25 cellular contexts compared by ENCODE assay signal in the genomic region with DNA sequence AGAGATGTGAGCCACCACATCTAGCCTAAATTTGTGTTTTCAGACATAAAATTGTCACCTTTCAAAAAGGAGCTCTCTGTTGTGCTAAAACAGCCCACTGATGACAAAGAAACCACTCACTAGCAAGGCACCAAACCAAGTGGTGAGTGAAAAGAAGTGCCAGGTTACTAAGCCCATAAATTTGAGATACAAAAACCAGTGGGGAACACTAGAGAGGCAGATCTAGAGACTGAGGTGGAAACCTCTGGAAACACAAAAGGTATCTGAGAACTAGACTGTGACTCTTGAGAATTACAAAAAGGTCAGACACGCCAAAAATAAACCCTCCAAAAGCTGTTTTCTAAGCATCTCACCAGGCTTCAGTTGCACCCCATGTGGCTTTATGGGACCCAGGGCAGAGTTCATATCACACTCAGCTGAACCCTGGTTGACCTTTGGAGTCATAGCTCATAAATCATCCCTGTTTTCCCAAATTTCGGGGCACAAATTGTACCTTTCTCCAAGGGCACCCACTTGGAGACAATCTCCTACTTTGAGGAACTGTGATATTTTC. TPM values are rescaled to one million over a fixed set of nuclear protein-coding genes. Genes with fewer than 3 reads are reported as not detected.
DNase-seq lines count a peak whose midpoint lies in the region; ATAC-seq and TF ChIP-seq lines count a peak whose summit lies in the region.
"Had no signal": no experiment of that assay in that cellular context is flagged by ENCODE, and none has a peak within 500 bp of the region (broad histone marks: within the 10 kb centered on the region; RNA-seq: fewer than 3 reads in every experiment).

No MANE protein-coding gene starts in this region.

- H4K20me1 ChIP-seq in H9 (ENCODE audit: control insufficient read depth, insufficient read depth, insufficient read length), result no peaks in the 10 kb centered on the region

- peaks cover 2% of the 10 kb centered on the region for H3K9me3 Mint-ChIP-seq in CD8-positive, alpha-beta T cell
- H3K9me3 Mint-ChIP-seq in H9 (peaks cover 14 to 27% of the 10 kb centered on the region in 2 experiments), endothelial cell (ENCODE audit: unreplicated experiment) (peaks cover 6% of the 10 kb centered on the region), endodermal cell (peaks cover 64% of the 10 kb centered on the region)
- H3K9me3 Mint-ChIP-seq in central memory CD8-positive, alpha-beta T cell, result no peaks in the 10 kb centered on the region
- H3K9me3 Mint-ChIP-seq in naive thymus-derived CD8-positive, alpha-beta T cell, result peaks cover 0 to 13% (median 2%) of the 10 kb centered on the region in 9 donors

- no peaks in the 10 kb centered on the region for H3K27me3 Mint-ChIP-seq in CD8-positive, alpha-beta T cell (ENCODE audit: low read depth)
- H3K27me3 Mint-ChIP-seq in H9 (ENCODE audit: low read depth), result no peaks in the 10 kb centered on the region; the same call in 1 of the 2 replicates
- H3K27me3 Mint-ChIP-seq in central memory CD8-positive, alpha-beta T cell, result no peaks in the 10 kb centered on the region
- H3K27me3 Mint-ChIP-seq in naive thymus-derived CD8-positive, alpha-beta T cell, result no peaks in the 10 kb centered on the region
- H3K27me3 Mint-ChIP-seq in endothelial cell (ENCODE audit: unreplicated experiment), result peaks cover under 1% of the 10 kb centered on the region
- H3K27me3 Mint-ChIP-seq in endodermal cell (ENCODE audit: insufficient read depth), result no peaks in the 10 kb centered on the region

- peak overlapping the region; percentile 35 for H3K18ac ChIP-seq in H9 (ENCODE audit: insufficient read length, low read depth, low read length)

- peaks cover 72% of the 10 kb centered on the region for H3K4me1 Mint-ChIP-seq in CD8-positive, alpha-beta T cell (ENCODE audit: low read depth)
- H3K4me1 Mint-ChIP-seq in H9 (peaks cover 36 to 42% of the 10 kb centered on the region in 2 experiments), endothelial cell (ENCODE audit: unreplicated experiment) (peaks cover 2% of the 10 kb centered on the region), endodermal cell (peaks cover 39% of the 10 kb centered on the region)
- peaks cover 74% of the 10 kb centered on the region for H3K4me1 Mint-ChIP-seq in central memory CD8-positive, alpha-beta T cell
- peaks cover 52 to 89% (median 73%) of the 10 kb centered on the region in 4 donors for H3K4me1 Mint-ChIP-seq in naive thymus-derived CD8-positive, alpha-beta T cell

- intact Hi-C loops in CD8-positive, alpha-beta T cell (cut with DNase I, micrococcal nuclease), result loop anchor here in 1 of 2 experiments (2.0 kb wide), 1 partner anchor 14 kb away; no protein-coding TSS in a partner anchor

- no peak overlapping the region for H2BK20ac ChIP-seq in H9 (ENCODE audit: low read depth, low read length, poor library complexity, severe bottlenecking)

- H3K27ac ChIP-seq in CD8-positive, alpha-beta T cell (ENCODE audit: low read depth, low read length), result no peak overlapping the region
- H3K27ac ChIP-seq in H9 (ENCODE audit: insufficient read length, low read depth, low read length) (no peak overlapping the region), endodermal cell (ENCODE audit: low read depth, low read length) (no peak overlapping the region)
- H3K27ac ChIP-seq: GM23248, RWPE1, SK-N-MC had no signal

- WGBS in H9 (ENCODE audit: extremely low coverage, insufficient read length, low lambda C conversion rate), result no CpG with 5 or more reads among the region's 2 CpGs
- WGBS in endodermal cell (ENCODE audit: insufficient coverage in 1 of 2, insufficient read length in 1 of 2), 2 experiments, result 91 to 100% methylated on average over 2 of the region's 2 CpGs

- no peak overlapping the region for H3K4ac ChIP-seq in H9 (ENCODE audit: low read depth, low read length)

- H3K79me2 ChIP-seq in H9 (ENCODE audit: insufficient read depth, low read length), result no peaks in the 10 kb centered on the region

- no peak overlapping the region for H2BK12ac ChIP-seq in H9 (ENCODE audit: insufficient read length, low read depth, low read length)

- H3K23ac ChIP-seq in H9 (ENCODE audit: insufficient read length, low read depth, low read length), result no peak overlapping the region

- peak overlapping the region; percentile 52 for H3K27ac Mint-ChIP-seq in CD8-positive, alpha-beta T cell
- H3K27ac Mint-ChIP-seq in H9 (peak overlapping the region in 1 of 3 experiments; percentile 72; a peak in 2 of 7 replicates), endothelial cell (ENCODE audit: unreplicated experiment) (no peak overlapping the region), endodermal cell (no peak overlapping the region)
- H3K27ac Mint-ChIP-seq in central memory CD8-positive, alpha-beta T cell (ENCODE audit: low read depth), result peak overlapping the region; percentile 80
- H3K27ac Mint-ChIP-seq in naive thymus-derived CD8-positive, alpha-beta T cell, result peak overlapping the region in 8 of 10 donors; percentile 6 to 87 (median 50)

- no peaks in the 10 kb centered on the region for H3K79me1 ChIP-seq in H9 (ENCODE audit: insufficient read depth, low read depth, low read length, poor library complexity, severe bottlenecking)

- no peak for TF ChIP-seq CTCF in CD8-positive, alpha-beta T cell (IDR thresholded peaks at IDR 0.05)
- TF ChIP-seq CTCF in H9 (conservative IDR thresholded peaks at IDR 0.05) (no peak), endothelial cell (IDR thresholded peaks at IDR 0.05; ENCODE audit: unreplicated experiment) (no peak), endodermal cell (conservative IDR thresholded peaks at IDR 0.05) (no peak)

- H3K27me3 ChIP-seq in CD8-positive, alpha-beta T cell (ENCODE audit: insufficient read depth, low read length), result no peaks in the 10 kb centered on the region
- H3K27me3 ChIP-seq in H9 (ENCODE audit: insufficient read depth, low read length), result no peaks in the 10 kb centered on the region
- no peaks in the 10 kb centered on the region for H3K27me3 ChIP-seq in endodermal cell (ENCODE audit: control insufficient read depth, insufficient read depth, low read length, poor library complexity, severe bottlenecking)
- H3K27me3 ChIP-seq: BE2C had no signal

- no peak overlapping the region for H4K91ac ChIP-seq in H9 (ENCODE audit: insufficient read length, low read depth, low read length)

- no peak overlapping the region for H3T11ph ChIP-seq in H9 (ENCODE audit: low read length)

- no peak for DNase-seq in CD8-positive, alpha-beta T cell
- DNase-seq in H9 (no peak), endothelial cell (ENCODE audit: low spot score) (no peak), NCI-H2171 treated with DMSO at 0.1 percent for 48 hours (lab: John Stamatoyannopoulos, UW) (no peak), endodermal cell (no peak)
- no peak for DNase-seq in central memory CD8-positive, alpha-beta T cell (ENCODE audit: low spot score in 2 of 2)
- no peak for DNase-seq in naive thymus-derived CD8-positive, alpha-beta T cell
- DNase-seq: BE2C; Caco-2; DMS 273 treated with DMSO at 0.1 percent for 48 hours; DMS79 treated with DMSO at 0.1 percent for 48 hours; GM23248; KG1; NCI-H1092; NCI-H1436; NCI-H187 treated with DMSO at 0.1 percent for 48 hours; NCI-H2107; NCI-H510A; NCI-H748 treated with DMSO at 0.1 percent for 48 hours; NK-92 treated with Interleukin-12 subunit alpha and Interleukin-12 subunit beta, amount 100 ng/mL, for 24 hours; SHP77 treated with DMSO at 0.1 percent for 48 hours had no signal

- H3K56ac ChIP-seq in H9 (ENCODE audit: insufficient read length, low read depth, low read length), result no peak overlapping the region

- no peak overlapping the region for H3K4me3 Mint-ChIP-seq in CD8-positive, alpha-beta T cell
- H3K4me3 Mint-ChIP-seq in H9 (no peak overlapping the region), endothelial cell (ENCODE audit: unreplicated experiment) (no peak overlapping the region), endodermal cell (no peak overlapping the region)
- H3K4me3 Mint-ChIP-seq in central memory CD8-positive, alpha-beta T cell, result no peak overlapping the region
- no peak overlapping the region for H3K4me3 Mint-ChIP-seq in naive thymus-derived CD8-positive, alpha-beta T cell

- no peak overlapping the region for H2AK5ac ChIP-seq in H9 (ENCODE audit: insufficient read length, low read length)

- no peaks in the 10 kb centered on the region for H3K9me3 ChIP-seq in CD8-positive, alpha-beta T cell (ENCODE audit: low read length)
- no peaks in the 10 kb centered on the region for H3K9me3 ChIP-seq in H9 (ENCODE audit: control insufficient read depth, low read depth, low read length)
- H3K9me3 ChIP-seq in endodermal cell (ENCODE audit: control insufficient read depth, low read length), result no peaks in the 10 kb centered on the region
- H3K9me3 ChIP-seq: BE2C, Caco-2 had no signal

- no peak overlapping the region for H3K4me3 ChIP-seq in CD8-positive, alpha-beta T cell (ENCODE audit: low read depth, low read length)
- no peak overlapping the region for H3K4me3 ChIP-seq in endodermal cell (ENCODE audit: low read length)
- H3K4me3 ChIP-seq: GM23248, SK-N-MC had no signal

- CTCF ChIA-PET in CD8-positive, alpha-beta T cell (lab: Charles Lee), result interaction anchor here (2.2 kb wide), 1 partner anchor 84 kb away, joined by 4 read pairs; no protein-coding TSS in a partner anchor

- no peak overlapping the region for H2AFZ ChIP-seq in H9 (ENCODE audit: low read length)
- H2AFZ ChIP-seq: GM23248 had no signal

- H2BK120ac ChIP-seq in H9 (ENCODE audit: low read depth, low read length, poor library complexity, severe bottlenecking), result peak overlapping the region; percentile 67

- no peak overlapping the region for H3K9ac ChIP-seq in H9 (ENCODE audit: extremely low read depth, insufficient read length, low read length)
- H3K9ac ChIP-seq in endodermal cell (ENCODE audit: extremely low read depth, low read length, poor library complexity, severe bottlenecking), result no peak overlapping the region
- H3K9ac ChIP-seq: GM23248 had no signal

- no peak overlapping the region for H3K14ac ChIP-seq in H9 (ENCODE audit: insufficient read depth, low read length)

- H2BK5ac ChIP-seq in H9 (ENCODE audit: insufficient read length, low read length), result no peak overlapping the region

- no peak for ATAC-seq in CD8-positive, alpha-beta T cell
- no peak for ATAC-seq in central memory CD8-positive, alpha-beta T cell (replicated peaks; ENCODE audit: extremely low read depth, poor library complexity, severe bottlenecking)
- ATAC-seq in naive thymus-derived CD8-positive, alpha-beta T cell, result no peak
- ATAC-seq: HCT116 had no signal

- H2BK15ac ChIP-seq in H9 (ENCODE audit: low read depth, low read length), result no peak overlapping the region

- H3K36me3 Mint-ChIP-seq in CD8-positive, alpha-beta T cell, result peaks cover 77% of the 10 kb centered on the region
- H3K36me3 Mint-ChIP-seq in H9 (ENCODE audit: insufficient read depth in 1 of 3, low read depth in 3 of 3) (peaks cover 21 to 46% (median 31%) of the 10 kb centered on the region in 3 experiments), endothelial cell (ENCODE audit: low read depth, unreplicated experiment) (peaks cover 4% of the 10 kb centered on the region), endodermal cell (ENCODE audit: low read depth) (peaks cover 81% of the 10 kb centered on the region)
- peaks cover 73% of the 10 kb centered on the region for H3K36me3 Mint-ChIP-seq in central memory CD8-positive, alpha-beta T cell (ENCODE audit: insufficient read depth)
- peaks cover 16 to 70% (median 36%) of the 10 kb centered on the region in 3 donors for H3K36me3 Mint-ChIP-seq in naive thymus-derived CD8-positive, alpha-beta T cell

- H4K8ac ChIP-seq in H9 (replicated peaks; ENCODE audit: insufficient read length, low read depth, low read length), result no peak overlapping the region

- POLR2A ChIA-PET in CD8-positive, alpha-beta T cell (lab: Charles Lee), result no interaction called here
- POLR2A ChIA-PET in naive thymus-derived CD8-positive, alpha-beta T cell (lab: Charles Lee), result interaction anchor here (0.6 to 1.1 kb wide), 3 partner anchors 14 to 128 kb away, joined by 3 to 4 read pairs (median 3); no protein-coding TSS in a partner anchor

- no peaks in the 10 kb centered on the region for H3K23me2 ChIP-seq in H9 (ENCODE audit: insufficient read length, low read depth, low read length, poor library complexity, severe bottlenecking)

- no peak overlapping the region for H3K4me2 ChIP-seq in H9 (ENCODE audit: insufficient read depth, insufficient read length, low read length)

- peaks cover 10% of the 10 kb centered on the region for H3K4me1 ChIP-seq in CD8-positive, alpha-beta T cell (ENCODE audit: insufficient read depth, low read length)
- peaks cover 15% of the 10 kb centered on the region for H3K4me1 ChIP-seq in H9 (ENCODE audit: insufficient read depth, low read length)
- peaks cover 8% of the 10 kb centered on the region for H3K4me1 ChIP-seq in endodermal cell (ENCODE audit: control insufficient read depth, insufficient read depth, low read length)
- H3K4me1 ChIP-seq: BE2C, Caco-2 had no signal

- no peak overlapping the region for H4K5ac ChIP-seq in H9 (ENCODE audit: insufficient read length, low read depth, low read length)

- no peaks in the 10 kb centered on the region for H3K36me3 ChIP-seq in CD8-positive, alpha-beta T cell (ENCODE audit: insufficient read depth, low read length)
- H3K36me3 ChIP-seq in endodermal cell (ENCODE audit: control insufficient read depth, insufficient read depth, low read length), result peaks cover 3% of the 10 kb centered on the region
- H3K36me3 ChIP-seq: BE2C had no signal

RNA-seq across cellular contexts. Expression of a gene that starts 24.2 kb away (rescaled TPM):
- total RNA-seq in CD8-positive, alpha-beta T cell, result 10 to 100 TPM; 41.0 to 44.4 TPM
- total RNA-seq in H9 (2021), result 0.26 and 0.39 TPM in 2 replicates
- total RNA-seq in naive thymus-derived CD8-positive, alpha-beta T cell, result 10 to 100 TPM; 28.7 to 34.1 TPM
- polyA plus RNA-seq in naive thymus-derived CD8-positive, alpha-beta T cell, result 10 to 100 TPM; 19.2 to 91.4 (median 71.1) TPM
- 1.0 TPM for total RNA-seq in endothelial cell (ENCODE audit: unreplicated experiment)
- total RNA-seq in endodermal cell, result 10 to 100 TPM; 41.3 to 44.8 TPM
- 5.7 TPM for polyA plus RNA-seq in endodermal cell (2013, experiment 1 of 2)
- polyA plus RNA-seq in endodermal cell (2013, experiment 2 of 2), result 6.5 TPM
- total RNA-seq: A673 had no signal

Comparison
In these comparisons a context has a peak if more than half of its experiments do, and no peak if none do; other contexts are left out.
1. H3K27ac Mint-ChIP-seq: peak in CD8-positive, alpha-beta T cell (single experiment), central memory CD8-positive, alpha-beta T cell (single experiment) and naive thymus-derived CD8-positive, alpha-beta T cell (8 of 10); none in endothelial cell (single experiment) and endodermal cell (single experiment).
2. RNA of a gene that starts 24.2 kb away (total RNA-seq): 41.3 to 44.8 TPM in endodermal cell, 41.0 to 44.4 TPM in CD8-positive, alpha-beta T cell and 28.7 to 34.1 TPM in naive thymus-derived CD8-positive, alpha-beta T cell; 1.0 TPM in endothelial cell (single experiment) and 0.26 to 0.39 TPM in H9; every median in the first group is over 10 times any median in the second.